ENCODE assay signal across 8 cellular contexts in genomic region chr12:54984602-54985376, GRCh38. TPM values are rescaled to one million over a fixed set of nuclear protein-coding genes. Genes with fewer than 3 reads are reported as not detected.
A peak's percentile ranks its signal among the peaks of the same experiment; 100 is the strongest.
DNase-seq lines count a peak whose midpoint lies in the region; ATAC-seq and TF ChIP-seq lines count a peak whose summit lies in the region.

Gene TESPA1, minus strand, starts transcription at chr12:54984762. Its CDS starts 10,200 bp downstream, at chr12:54974562.

- peak within 1 kb of the TSS; percentile 100 for H3K27ac Mint-ChIP-seq in CD4-positive, alpha-beta T cell
- H3K27ac Mint-ChIP-seq in activated CD8-positive, alpha-beta T cell treated with anti-CD3 and anti-CD28 coated beads, Interleukin-2, amount 10 ng/mL, durations not matched to agents 7 days and 5 days: peak within 1 kb of the TSS; percentile 86
- H3K27ac Mint-ChIP-seq in endodermal cell: no peak within 1 kb of the TSS

- H3K9me3 ChIP-seq in CD4-positive, alpha-beta T cell (ENCODE audit: control insufficient read depth, low read length): no peaks in the 10 kb centered on the region
- H3K9me3 ChIP-seq in endodermal cell (ENCODE audit: control insufficient read depth, low read length): no peaks in the 10 kb centered on the region

- H3K36me3 Mint-ChIP-seq in CD4-positive, alpha-beta T cell (ENCODE audit: low read depth): peaks cover 52% of the 10 kb centered on the region
- peaks cover 44% of the 10 kb centered on the region for H3K36me3 Mint-ChIP-seq in activated CD8-positive, alpha-beta T cell treated with anti-CD3 and anti-CD28 coated beads, Interleukin-2, amount 10 ng/mL, durations not matched to agents 7 days and 5 days (ENCODE audit: low read depth)
- no peaks in the 10 kb centered on the region for H3K36me3 Mint-ChIP-seq in endodermal cell (ENCODE audit: low read depth)

- in situ Hi-C loops in KBM-7 (cut with MboI; ENCODE audit: low pct_unique_long_range_greater_than_20kb, low sequenced_read_pairs): no loop called here

- ATAC-seq in CD4-positive, alpha-beta T cell (ENCODE audit: poor library complexity): peak; percentile 87
- ATAC-seq in GM21423 (IDR thresholded peaks at IDR 0.05; ENCODE audit: unreplicated experiment): peak; percentile 97
- peak; percentile 85 for ATAC-seq in activated CD8-positive, alpha-beta T cell treated with anti-CD3 and anti-CD28 coated beads, Interleukin-2, amount 10 ng/mL, durations not matched to agents 7 days and 5 days

- H3K27me3 ChIP-seq in CD4-positive, alpha-beta T cell (ENCODE audit: control insufficient read depth, insufficient read depth, low read length): no peaks in the 10 kb centered on the region
- H3K27me3 ChIP-seq in endodermal cell (ENCODE audit: control insufficient read depth, insufficient read depth, low read length, poor library complexity, severe bottlenecking): no peaks in the 10 kb centered on the region

- no peaks in the 10 kb centered on the region for H3K4me1 ChIP-seq in endodermal cell (ENCODE audit: control insufficient read depth, insufficient read depth, low read length)

- no peaks in the 10 kb centered on the region for H3K9me3 Mint-ChIP-seq in CD4-positive, alpha-beta T cell
- no peaks in the 10 kb centered on the region for H3K9me3 Mint-ChIP-seq in activated CD8-positive, alpha-beta T cell treated with anti-CD3 and anti-CD28 coated beads, Interleukin-2, amount 10 ng/mL, durations not matched to agents 7 days and 5 days (ENCODE audit: insufficient read depth)
- H3K9me3 Mint-ChIP-seq in endodermal cell: no peaks in the 10 kb centered on the region

- H3K4me3 ChIP-seq in endodermal cell (ENCODE audit: low read length): no peak within 1 kb of the TSS

- H3K9ac ChIP-seq in endodermal cell (ENCODE audit: extremely low read depth, low read length, poor library complexity, severe bottlenecking): no peak within 1 kb of the TSS

- peak; percentile 74 to 88 (median 82) for DNase-seq in CD4-positive, alpha-beta T cell
- DNase-seq in KBM-7: peak; percentile 94
- peak; percentile 94 for DNase-seq in activated CD8-positive, alpha-beta T cell treated with anti-CD3 and anti-CD28 coated beads, Interleukin-2, amount 10 ng/mL, durations not matched to agents 7 days and 5 days
- peak; percentile 87 for DNase-seq in cardiac septum (ENCODE audit: low spot score)
- DNase-seq in stimulated activated CD8-positive, alpha-beta memory T cell treated with anti-CD3 and anti-CD28 coated beads, Interleukin-15, amount 100 ng/mL, for 48 hours (ENCODE audit: low read depth in 2 of 2): peak; percentile 75 to 78
- no peak for DNase-seq in endodermal cell
- no peak for DNase-seq in cortex of kidney (lab: John Stamatoyannopoulos, UW)

- CTCF ChIA-PET in CD4-positive, alpha-beta T cell (lab: Charles Lee): interaction anchor here (0.7 to 2.3 kb wide), 9 partner anchors 8 to 131 kb away, joined by 3 to 11 read pairs (median 4); partner anchors contain the start of gene MUCL1
- CTCF ChIA-PET in activated CD8-positive, alpha-beta T cell treated with anti-CD3 and anti-CD28 coated beads, Interleukin-2, amount 10 ng/mL, durations not matched to agents 7 days and 5 days (lab: Charles Lee): interaction anchor here (0.9 to 7.6 kb wide), 16 partner anchors 8 to 259 kb away, joined by 3 to 117 read pairs (median 4); partner anchors contain the start of gene MUCL1

- peak within 1 kb of the TSS; percentile 97 for H3K27ac ChIP-seq in CD4-positive, alpha-beta T cell (ENCODE audit: low read depth, low read length)
- no peak within 1 kb of the TSS for H3K27ac ChIP-seq in endodermal cell (ENCODE audit: low read depth, low read length)

- WGBS in endodermal cell (ENCODE audit: insufficient coverage in 1 of 2, insufficient read length in 1 of 2), 2 experiments: 92 to 99% methylated on average over 6 to 14 of the region's 14 CpGs

- intact Hi-C loops in CD4-positive, alpha-beta T cell (cut with DNase I, micrococcal nuclease): loop anchor here in 1 of 2 experiments (2.0 kb wide), 1 partner anchor 16 kb away; no protein-coding TSS in a partner anchor
- intact Hi-C loops in cardiac septum (cut with DNase I): no loop called here

- H3K36me3 ChIP-seq in endodermal cell (ENCODE audit: control insufficient read depth, insufficient read depth, low read length): no peaks in the 10 kb centered on the region

- TF ChIP-seq CTCF in CD4-positive, alpha-beta T cell (IDR thresholded peaks at IDR 0.05): no peak
- TF ChIP-seq CTCF in endodermal cell (conservative IDR thresholded peaks at IDR 0.05): no peak

- no peaks in the 10 kb centered on the region for H3K27me3 Mint-ChIP-seq in CD4-positive, alpha-beta T cell
- no peaks in the 10 kb centered on the region for H3K27me3 Mint-ChIP-seq in activated CD8-positive, alpha-beta T cell treated with anti-CD3 and anti-CD28 coated beads, Interleukin-2, amount 10 ng/mL, durations not matched to agents 7 days and 5 days (ENCODE audit: low read depth)
- no peaks in the 10 kb centered on the region for H3K27me3 Mint-ChIP-seq in endodermal cell (ENCODE audit: insufficient read depth)

- POLR2A ChIA-PET in CD4-positive, alpha-beta T cell (lab: Charles Lee): interaction anchor here (0.6 to 5.8 kb wide), 27 partner anchors 8 to 705 kb away, joined by 3 to 145 read pairs (median 6); partner anchors contain the start of genes CBX5, HNRNPA1, MUCL1 and NCKAP1L
- POLR2A ChIA-PET in activated CD8-positive, alpha-beta T cell treated with anti-CD3 and anti-CD28 coated beads, Interleukin-2, amount 10 ng/mL, durations not matched to agents 7 days and 5 days (lab: Charles Lee): interaction anchor here (0.6 to 2.5 kb wide), 15 partner anchors 9 to 411 kb away, joined by 3 to 15 read pairs (median 3); no protein-coding TSS in a partner anchor

- H3K4me1 Mint-ChIP-seq in CD4-positive, alpha-beta T cell (ENCODE audit: low read depth): peaks cover 98% of the 10 kb centered on the region
- H3K4me1 Mint-ChIP-seq in activated CD8-positive, alpha-beta T cell treated with anti-CD3 and anti-CD28 coated beads, Interleukin-2, amount 10 ng/mL, durations not matched to agents 7 days and 5 days (ENCODE audit: low read depth): peaks cover 66% of the 10 kb centered on the region
- no peaks in the 10 kb centered on the region for H3K4me1 Mint-ChIP-seq in endodermal cell

- H3K4me3 Mint-ChIP-seq in CD4-positive, alpha-beta T cell: peak within 1 kb of the TSS; percentile 91
- peak within 1 kb of the TSS; percentile 91 for H3K4me3 Mint-ChIP-seq in activated CD8-positive, alpha-beta T cell treated with anti-CD3 and anti-CD28 coated beads, Interleukin-2, amount 10 ng/mL, durations not matched to agents 7 days and 5 days
- no peak within 1 kb of the TSS for H3K4me3 Mint-ChIP-seq in endodermal cell

RNA-seq across cellular contexts. Expression of gene TESPA1, which starts in this region (rescaled TPM):
- total RNA-seq in CD4-positive, alpha-beta T cell: 10 to 100 TPM; 96.3 to 98.2 TPM
- total RNA-seq in activated CD8-positive, alpha-beta T cell treated with anti-CD3 and anti-CD28 coated beads, Interleukin-2, amount 10 ng/mL, durations not matched to agents 7 days and 5 days: 10 to 100 TPM; 81.0 to 84.6 TPM
- 0.65 TPM for total RNA-seq in cardiac septum
- not detected for total RNA-seq in endodermal cell
- not detected for polyA plus RNA-seq in endodermal cell (2013, experiment 1 of 2)
- not detected for polyA plus RNA-seq in endodermal cell (2013, experiment 2 of 2)

Comparison
In these comparisons a context has a peak if more than half of its experiments do, and no peak if none do; other contexts are left out.
1. RNA of gene TESPA1 (total RNA-seq): 96.3 to 98.2 TPM in CD4-positive, alpha-beta T cell and 81.0 to 84.6 TPM in activated CD8-positive, alpha-beta T cell treated with anti-CD3 and anti-CD28 coated beads, Interleukin-2, amount 10 ng/mL, durations not matched to agents 7 days and 5 days; 0.65 TPM in cardiac septum (single experiment) and not detected in endodermal cell; every median in the first group is over 10 times any median in the second.
2. Peak in DNase-seq in cardiac septum; RNA of the gene not detected or under 1 TPM.
3. DNase-seq: peak in CD4-positive, alpha-beta T cell (10 of 10), KBM-7 (single experiment), activated CD8-positive, alpha-beta T cell treated with anti-CD3 and anti-CD28 coated beads, Interleukin-2, amount 10 ng/mL, durations not matched to agents 7 days and 5 days (single experiment) and stimulated activated CD8-positive, alpha-beta memory T cell treated with anti-CD3 and anti-CD28 coated beads, Interleukin-15, amount 100 ng/mL, for 48 hours (2 of 2); none in endodermal cell (single experiment) and cortex of kidney (single experiment).
4. Peak in every context shown above with its lines, with median percentiles within 50 percentile points of each other: ATAC-seq.